15 cellular contexts compared by ENCODE assay signal in the genomic region with DNA sequence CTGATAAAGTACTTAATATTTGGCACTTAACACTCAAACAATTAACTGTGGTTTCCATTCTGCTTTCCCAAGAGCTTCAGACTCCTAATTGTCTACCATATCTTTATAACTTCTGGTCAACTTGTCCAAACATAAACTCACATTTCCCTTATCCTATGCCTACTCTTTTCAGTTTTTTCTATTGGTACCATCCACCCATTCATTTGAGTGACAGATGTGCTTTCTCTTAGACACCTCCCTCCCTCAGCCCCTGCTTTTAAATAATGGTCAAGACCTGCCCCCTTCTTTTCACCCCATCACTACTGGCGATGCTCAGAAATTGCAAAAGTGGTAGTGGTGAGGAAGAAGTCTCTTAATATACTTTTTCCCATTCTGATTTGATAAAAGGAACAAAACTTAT.
"Had no signal": no experiment of that assay in that cellular context is flagged by ENCODE, and none has a peak within 500 bp of the region (broad histone marks: within the 10 kb centered on the region; RNA-seq: fewer than 3 reads in every experiment).

No MANE protein-coding gene starts in this region.

- H3K27me3 ChIP-seq: cardiac muscle cell, esophagus squamous epithelium, transverse colon, vagina had no signal

- DNase-seq: activated CD4-positive, alpha-beta T cell treated with anti-CD3 and anti-CD28 coated beads, Interleukin-2, amount 50 U/mL, for 4 hours; activated effector memory CD4-positive, alpha-beta T cell treated with Interleukin-2 at 50 U/mL for 16 hours; activated T-cell treated with anti-CD3 and anti-CD28 coated beads, Interleukin-2, amount 50 U/mL, for 1 hour; esophagus squamous epithelium; glutamatergic neuron; kidney glomerular epithelial cell; left ventricle myocardium superior; mesenchymal stem cell; natural killer cell; occipital lobe; stimulated activated CD4-positive, alpha-beta T cell treated with anti-CD3 and anti-CD28 coated beads, Interleukin-4, amount 100 ng/mL, for 24 hours had no signal

- H3K27ac ChIP-seq: cardiac muscle cell, esophagus squamous epithelium had no signal

- H3K4me3 Mint-ChIP-seq: natural killer cell had no signal

- H3K36me3 ChIP-seq: cardiac muscle cell, transverse colon, vagina had no signal

- H3K9me3 ChIP-seq: esophagus squamous epithelium, transverse colon, vagina had no signal

- H3K36me3 Mint-ChIP-seq: natural killer cell had no signal

- H3K9me3 Mint-ChIP-seq: activated naive CD4-positive, alpha-beta T cell treated with anti-CD3 and anti-CD28 coated beads, Interleukin-2, amount 50 U/mL, for 72 hours; natural killer cell had no signal

- H3K4me3 ChIP-seq: cardiac muscle cell, esophagus squamous epithelium, vagina had no signal
